In the genomic region with DNA sequence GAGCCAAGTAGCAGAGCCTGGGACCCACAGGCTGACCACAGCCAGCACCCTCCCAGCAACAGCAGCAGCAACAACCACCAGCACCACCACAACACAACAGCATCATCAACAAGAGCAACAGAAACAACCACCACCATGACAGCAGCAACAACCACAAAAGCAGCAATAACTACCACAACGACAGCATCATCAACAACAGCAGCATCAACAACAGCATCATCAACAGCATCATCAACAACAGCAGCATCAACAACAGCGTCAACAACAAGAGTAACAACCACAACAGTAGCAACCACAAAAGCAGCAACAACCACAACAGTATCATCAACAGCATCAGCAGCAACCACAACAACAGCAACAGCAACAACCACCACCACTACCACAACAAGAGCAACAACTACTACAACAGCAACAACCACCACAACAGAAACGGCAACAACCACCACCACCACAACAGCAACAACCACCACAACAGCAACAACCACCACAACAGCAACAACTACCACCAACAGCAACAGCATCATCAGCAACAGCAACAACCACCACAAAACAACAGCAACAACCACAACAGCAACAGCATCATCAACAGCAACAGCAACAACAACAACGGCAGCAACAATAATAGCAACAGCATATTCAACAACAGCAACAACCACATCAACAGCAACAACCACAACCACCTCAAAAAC, we compare ENCODE assay signal across 1 cellular context.
TF ChIP-seq lines count a peak whose summit lies in the region.

No MANE protein-coding gene starts in this region.

TF ChIP-seq in IMR-90, 13 proteins besides CTCF, POLR2A, EP300 and RAD21:
- TF ChIP-seq, protein P1, sequence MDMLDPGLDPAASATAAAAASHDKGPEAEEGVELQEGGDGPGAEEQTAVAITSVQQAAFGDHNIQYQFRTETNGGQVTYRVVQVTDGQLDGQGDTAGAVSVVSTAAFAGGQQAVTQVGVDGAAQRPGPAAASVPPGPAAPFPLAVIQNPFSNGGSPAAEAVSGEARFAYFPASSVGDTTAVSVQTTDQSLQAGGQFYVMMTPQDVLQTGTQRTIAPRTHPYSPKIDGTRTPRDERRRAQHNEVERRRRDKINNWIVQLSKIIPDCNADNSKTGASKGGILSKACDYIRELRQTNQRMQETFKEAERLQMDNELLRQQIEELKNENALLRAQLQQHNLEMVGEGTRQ (IDR thresholded peaks at IDR 0.05; ENCODE audit: low read depth, low read length): no peak
- TF ChIP-seq MAFK (IDR thresholded peaks at IDR 0.05; ENCODE audit: low read depth, low read length) (no peak), CHD1 (IDR thresholded peaks at IDR 0.05; ENCODE audit: low read depth, low read length) (no peak), RFX5 (IDR thresholded peaks at IDR 0.05; ENCODE audit: low read depth, low read length) (no peak), MXI1 (IDR thresholded peaks at IDR 0.05; ENCODE audit: borderline replicate concordance, low read depth, low read length) (no peak), SMC3 (IDR thresholded peaks at IDR 0.05; ENCODE audit: low read depth, low read length) (no peak), CEBPB (IDR thresholded peaks at IDR 0.05; ENCODE audit: low read depth, low read length) (no peak), RCOR1 (IDR thresholded peaks at IDR 0.05; ENCODE audit: insufficient replicate concordance, low read length) (no peak), MAZ (IDR thresholded peaks at IDR 0.05; ENCODE audit: borderline replicate concordance, low read depth, low read length) (no peak)
